In the genomic region with DNA sequence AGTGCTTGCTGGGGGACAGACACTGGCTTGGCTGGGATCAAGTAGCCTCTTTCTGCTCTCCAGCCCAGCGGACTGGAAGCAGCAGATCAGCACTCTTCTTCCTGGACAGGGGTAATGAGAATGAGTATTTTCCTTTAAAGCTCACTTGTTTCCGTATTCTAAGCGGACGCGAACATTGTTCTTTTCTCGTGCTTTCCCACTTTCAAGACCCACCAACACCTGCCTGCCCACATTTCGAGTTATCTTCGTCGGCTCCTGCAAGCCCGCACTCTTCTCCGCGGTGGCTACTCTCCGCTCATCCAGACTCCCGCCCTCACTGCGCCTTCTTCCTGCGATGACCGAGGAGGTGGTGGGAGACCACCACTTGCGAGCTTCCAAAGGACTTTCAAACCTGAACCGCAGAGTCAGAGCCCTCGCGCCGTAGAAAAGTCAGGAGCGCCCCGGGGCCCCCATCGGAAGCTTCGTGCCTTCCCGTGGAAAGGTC, we compare ENCODE assay signal across 8 cellular contexts. TPM values are rescaled to one million over a fixed set of nuclear protein-coding genes. Genes with fewer than 3 reads are reported as not detected.
DNase-seq lines count a peak whose midpoint lies in the region; ATAC-seq and TF ChIP-seq lines count a peak whose summit lies in the region.

No MANE protein-coding gene starts in this region.

- dilution Hi-C loops in IMR-90 (cut with HindIII; ENCODE audit: low sequenced_read_pairs, unreplicated experiment), result no loop called here

- no peak for TF ChIP-seq RAD21 in IMR-90 (IDR thresholded peaks at IDR 0.05; ENCODE audit: low read length)

- H4K91ac ChIP-seq in IMR-90 (ENCODE audit: insufficient read depth, low read depth, low read length), result no peak overlapping the region

- no peaks in the 10 kb centered on the region for H4K20me1 ChIP-seq in IMR-90 (ENCODE audit: insufficient read depth, low read length)

- in situ Hi-C loops in IMR-90 (cut with MboI; ENCODE audit: low sequenced_read_pairs), result no loop called here

- no peak overlapping the region for H2BK120ac ChIP-seq in IMR-90 (ENCODE audit: low read depth, low read length)

- no peak overlapping the region for H2BK20ac ChIP-seq in IMR-90 (ENCODE audit: low read depth, low read length)

- peak overlapping the region; percentile 48; the same call in 1 of the 2 replicates for H3K27ac ChIP-seq in IMR-90 (ENCODE audit: insufficient read depth, low read length)
- peak overlapping the region; percentile 76 to 99 (median 96) for H3K27ac ChIP-seq in dorsolateral prefrontal cortex
- H3K27ac ChIP-seq in left lung, result peak overlapping the region; percentile 93 to 96

- H3K18ac ChIP-seq in IMR-90 (ENCODE audit: low read depth, low read length), result no peak overlapping the region

- no peak overlapping the region; a peak in 1 of 4 replicates for H4K8ac ChIP-seq in IMR-90 (ENCODE audit: low read depth in 2 of 2, low read length in 2 of 2)

- no peak overlapping the region; the same call in 1 of the 2 replicates for H4K5ac ChIP-seq in IMR-90 (ENCODE audit: low read depth, low read length)

- H3K9ac ChIP-seq in IMR-90 (ENCODE audit: low read depth, low read length), result peak overlapping the region; percentile 36; the same call in 1 of the 2 replicates

- H3K4me1 ChIP-seq in IMR-90 (ENCODE audit: control insufficient read depth, insufficient read depth, low read length) (no peaks in the 10 kb centered on the region), left lung (peaks cover 0 to 29% of the 10 kb centered on the region in 2 donors)

- H3K23ac ChIP-seq in IMR-90 (ENCODE audit: low read depth, low read length), result peak overlapping the region; percentile 7; the same call in 1 of the 2 replicates

- no peak overlapping the region for H2AK5ac ChIP-seq in IMR-90 (ENCODE audit: low read depth, low read length)

- H3K36me3 ChIP-seq in IMR-90 (ENCODE audit: control insufficient read depth, insufficient read depth, low read length) (no peaks in the 10 kb centered on the region), left lung (no peaks in the 10 kb centered on the region)

- H2AFZ ChIP-seq in IMR-90 (replicated peaks; ENCODE audit: low read length, poor library complexity), result peak overlapping the region; percentile 87

- no peaks in the 10 kb centered on the region for H3K79me1 ChIP-seq in IMR-90 (ENCODE audit: low read depth in 1 of 2, low read length in 2 of 2)

- TF ChIP-seq CTCF in IMR-90 (conservative IDR thresholded peaks at IDR 0.05; ENCODE audit: low read depth, low read length) (no peak), dorsolateral prefrontal cortex (IDR thresholded peaks at IDR 0.05 in 54 of 56, conservative IDR thresholded peaks at IDR 0.05 in 2 of 56; ENCODE audit: low read depth in 1 of 56, partially characterized antibody in 56 of 56) (no peak), left lung (IDR thresholded peaks at IDR 0.05) (no peak)

- H2BK15ac ChIP-seq in IMR-90 (ENCODE audit: low read depth, low read length), result no peak overlapping the region

- H3K4me3 ChIP-seq in IMR-90 (ENCODE audit: insufficient read depth, low read depth, low read length), result peak overlapping the region; percentile 61
- peak overlapping the region; percentile 69 to 98 (median 85) for H3K4me3 ChIP-seq in dorsolateral prefrontal cortex
- peak overlapping the region; percentile 69 to 79 for H3K4me3 ChIP-seq in left lung

- CTCF ChIA-PET in IMR-90 (lab: Yijun Ruan, JAX), result no interaction called here

- H3K56ac ChIP-seq in IMR-90 (ENCODE audit: extremely low read depth, insufficient read depth, low read length), result no peak overlapping the region

- peak; percentile 36 for DNase-seq in D341Med (ENCODE audit: low spot score)
- peak; percentile 53 for DNase-seq in IMR-90
- peak in 4 of 5 donors; percentile 2 to 20 (median 8) for DNase-seq in T-helper 1 cell
- DNase-seq in dorsolateral prefrontal cortex, result peak in 8 of 10 donors; percentile 20 to 66 (median 48)
- DNase-seq in left lung, result peak; percentile 45 to 82
- DNase-seq in stimulated activated naive CD8-positive, alpha-beta T cell treated with anti-CD3 and anti-CD28 coated beads, Interleukin-15, Interleukin-2, amounts not matched to agents 100 U/mL and 50 U/mL, for 24 hours, result peak; percentile 36

- peaks cover 12% of the 10 kb centered on the region for H3K27me3 ChIP-seq in IMR-90 (ENCODE audit: control insufficient read depth, insufficient read depth, low read length)
- no peaks in the 10 kb centered on the region for H3K27me3 ChIP-seq in dorsolateral prefrontal cortex
- peaks cover 0 to 11% of the 10 kb centered on the region in 2 donors for H3K27me3 ChIP-seq in left lung

- H3K4ac ChIP-seq in IMR-90 (ENCODE audit: low read depth, low read length), result no peak overlapping the region

- no peaks in the 10 kb centered on the region; the same call in 1 of the 2 replicates for H3K9me1 ChIP-seq in IMR-90 (ENCODE audit: insufficient read depth, low read length)

- 2% methylated on average over 22 of the region's 27 CpGs; no CpG with 5 or more reads in 1 of the 2 experiments for WGBS in IMR-90 (ENCODE audit: extremely low coverage in 2 of 2, insufficient read length in 1 of 2), 2 experiments

- no peak for TF ChIP-seq POLR2A in IMR-90 (IDR thresholded peaks at IDR 0.05; ENCODE audit: low read depth, low read length)

- intact Hi-C loops in IMR-90 (cut with micrococcal nuclease) (loop anchor here (2.0 kb wide), 2 partner anchors 466 to 666 kb away; a partner anchor contains a TSS), dorsolateral prefrontal cortex (cut with DNase I) (loop anchor here (2.0 kb wide), 1 partner anchor 190 kb away; a partner anchor contains a TSS), left lung (cut with DNase I) (no loop called here)

- no peaks in the 10 kb centered on the region for H3K9me3 ChIP-seq in IMR-90 (ENCODE audit: control insufficient read depth, insufficient read depth, low read length)
- no peaks in the 10 kb centered on the region for H3K9me3 ChIP-seq in left lung

- peak; percentile 1 for ATAC-seq in IMR-90 (ENCODE audit: low read depth)
- peak; percentile 31 for ATAC-seq in left lung
- no peak for ATAC-seq in stimulated activated naive CD8-positive, alpha-beta T cell treated with anti-CD3 and anti-CD28 coated beads, Interleukin-15, Interleukin-2, amounts not matched to agents 100 U/mL and 50 U/mL, for 24 hours
- no peak for ATAC-seq in GM21528 (IDR thresholded peaks at IDR 0.05; ENCODE audit: low FRiP score, unreplicated experiment)
- no peak for ATAC-seq in GM21447 (IDR thresholded peaks at IDR 0.05; ENCODE audit: unreplicated experiment)

- no peak overlapping the region for H3K14ac ChIP-seq in IMR-90 (replicated peaks; ENCODE audit: low read depth, low read length)

- POLR2A ChIA-PET in IMR-90 (lab: Charles Lee; ENCODE audit: unreplicated experiment), result no interaction called here

- BruUV-seq in IMR-90 (replicated peaks; lab: Mats Ljungman, UMichigan), result no TSS peak

- peak overlapping the region; percentile 66 for H2AK9ac ChIP-seq in IMR-90 (replicated peaks; ENCODE audit: low read depth, low read length, poor library complexity)

- no peak overlapping the region for H2BK5ac ChIP-seq in IMR-90 (ENCODE audit: low read depth, low read length, poor library complexity, severe bottlenecking)

- H3K4me2 ChIP-seq in IMR-90 (ENCODE audit: low read depth, low read length), result peak overlapping the region; percentile 97

TF ChIP-seq in IMR-90, 13 proteins besides CTCF, POLR2A, EP300 and RAD21:
- TF ChIP-seq RCOR1 (IDR thresholded peaks at IDR 0.05; ENCODE audit: insufficient replicate concordance, low read length) (no peak), BHLHE40 (IDR thresholded peaks at IDR 0.05; ENCODE audit: low read depth, low read length) (no peak), MXI1 (IDR thresholded peaks at IDR 0.05; ENCODE audit: borderline replicate concordance, low read depth, low read length) (no peak), CHD1 (IDR thresholded peaks at IDR 0.05; ENCODE audit: low read depth, low read length) (no peak), FOS (IDR thresholded peaks at IDR 0.05; ENCODE audit: low read depth, low read length) (no peak)
- TF ChIP-seq, protein P1, sequence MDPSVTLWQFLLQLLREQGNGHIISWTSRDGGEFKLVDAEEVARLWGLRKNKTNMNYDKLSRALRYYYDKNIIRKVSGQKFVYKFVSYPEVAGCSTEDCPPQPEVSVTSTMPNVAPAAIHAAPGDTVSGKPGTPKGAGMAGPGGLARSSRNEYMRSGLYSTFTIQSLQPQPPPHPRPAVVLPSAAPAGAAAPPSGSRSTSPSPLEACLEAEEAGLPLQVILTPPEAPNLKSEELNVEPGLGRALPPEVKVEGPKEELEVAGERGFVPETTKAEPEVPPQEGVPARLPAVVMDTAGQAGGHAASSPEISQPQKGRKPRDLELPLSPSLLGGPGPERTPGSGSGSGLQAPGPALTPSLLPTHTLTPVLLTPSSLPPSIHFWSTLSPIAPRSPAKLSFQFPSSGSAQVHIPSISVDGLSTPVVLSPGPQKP (IDR thresholded peaks at IDR 0.05; ENCODE audit: borderline replicate concordance, low read depth, low read length), result no peak
- TF ChIP-seq, protein P2, sequence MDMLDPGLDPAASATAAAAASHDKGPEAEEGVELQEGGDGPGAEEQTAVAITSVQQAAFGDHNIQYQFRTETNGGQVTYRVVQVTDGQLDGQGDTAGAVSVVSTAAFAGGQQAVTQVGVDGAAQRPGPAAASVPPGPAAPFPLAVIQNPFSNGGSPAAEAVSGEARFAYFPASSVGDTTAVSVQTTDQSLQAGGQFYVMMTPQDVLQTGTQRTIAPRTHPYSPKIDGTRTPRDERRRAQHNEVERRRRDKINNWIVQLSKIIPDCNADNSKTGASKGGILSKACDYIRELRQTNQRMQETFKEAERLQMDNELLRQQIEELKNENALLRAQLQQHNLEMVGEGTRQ (IDR thresholded peaks at IDR 0.05; ENCODE audit: low read depth, low read length), result no peak
TF ChIP-seq in IMR-90: peak in this region for 0.

RNA-seq across cellular contexts. Expression of a gene that starts 1.6 kb away (rescaled TPM):
- total RNA-seq in IMR-90 (2012; rRNA removed) (0.18 and 0.28 TPM in 2 replicates), dorsolateral prefrontal cortex (100 to 1,000 TPM in 36 of 120 experiments, 10 to 100 TPM in 84; 46.9 to 128 (median 92.8) TPM), left lung (10 to 100 TPM; 12.0 to 12.7 TPM)
- 0.09 and 0.14 TPM in 2 replicates for polyA plus RNA-seq in IMR-90 (2012; rRNA removed)
- polyA plus RNA-seq in IMR-90 (2012; cell fraction: cytosol; rRNA removed), result 0.02 and 0.09 TPM in 2 replicates
- 0.03 and 0.06 TPM in 2 replicates for polyA plus RNA-seq in IMR-90 (2012; cell fraction: nucleus; rRNA removed; ENCODE audit: low replicate concordance)

Comparison
In these comparisons a context has a peak if more than half of its experiments do, and no peak if none do; other contexts are left out.
1. DNase-seq: peak in every context shown above with its lines; median percentile 64 in left lung; 53 in IMR-90; 48 in dorsolateral prefrontal cortex; 36 in D341Med; 36 in stimulated activated naive CD8-positive, alpha-beta T cell treated with anti-CD3 and anti-CD28 coated beads, Interleukin-15, Interleukin-2, amounts not matched to agents 100 U/mL and 50 U/mL, for 24 hours; 8 in T-helper 1 cell.
2. ATAC-seq: peak in IMR-90 (single experiment) and left lung (single experiment); none in stimulated activated naive CD8-positive, alpha-beta T cell treated with anti-CD3 and anti-CD28 coated beads, Interleukin-15, Interleukin-2, amounts not matched to agents 100 U/mL and 50 U/mL, for 24 hours (single experiment), GM21528 (single experiment) and GM21447 (single experiment).
3. RNA of a gene that starts 1.6 kb away (total RNA-seq): 46.9 to 128 TPM in dorsolateral prefrontal cortex and 12.0 to 12.7 TPM in left lung; 0.18 to 0.28 TPM in IMR-90; every median in the first group is over 10 times any median in the second.
4. intact Hi-C loops: an anchor here in IMR-90 (2.0 kb wide) and dorsolateral prefrontal cortex (2.0 kb wide); none called in left lung.
5. Peak in every context shown above with its lines, with median percentiles within 50 percentile points of each other: H3K27ac ChIP-seq and H3K4me3 ChIP-seq.